Comparison of ENCODE assay signal across 1 cellular context in the genomic region with DNA sequence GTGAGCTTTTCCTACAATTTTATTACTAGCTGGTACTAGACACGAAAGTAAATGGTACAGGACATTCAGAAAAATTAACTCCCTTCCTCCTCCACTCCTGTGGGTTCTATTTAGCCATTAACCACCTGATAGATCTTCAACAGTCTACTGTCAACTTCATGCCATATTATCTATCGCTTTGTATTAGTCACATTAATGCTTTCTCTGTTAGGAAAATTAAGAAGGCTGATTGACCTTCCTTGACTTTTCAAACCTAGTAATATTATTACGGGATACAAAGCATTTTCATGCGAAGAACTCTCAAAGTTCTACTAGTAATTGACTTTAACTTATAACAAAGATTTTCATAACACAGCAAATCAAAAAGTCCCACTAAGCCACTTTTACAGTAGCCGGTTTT.
TF ChIP-seq lines count a peak whose summit lies in the region.

No MANE protein-coding gene starts in this region.

TF ChIP-seq in K562, 482 proteins besides CTCF, POLR2A, EP300 and RAD21 (continued from another document):
- no peak for TF ChIP-seq NELFE (IDR thresholded peaks at IDR 0.05; ENCODE audit: insufficient read depth, insufficient read length)
- TF ChIP-seq ZNF583 (CRISPR knock-in tag; IDR thresholded peaks at IDR 0.05), result no peak
- TF ChIP-seq HCFC1 (IDR thresholded peaks at IDR 0.05; ENCODE audit: low read depth, low read length), result no peak
- TF ChIP-seq HLTF (IDR thresholded peaks at IDR 0.05), result no peak
- TF ChIP-seq ELF2 (CRISPR knock-in tag; IDR thresholded peaks at IDR 0.05), result 0 out of 2 replicates have a peak, but pooled peaks have one; percentile 34
- no peak for TF ChIP-seq PURB (CRISPR knock-in tag; IDR thresholded peaks at IDR 0.05; ENCODE audit: low read depth)
- TF ChIP-seq, protein P1, sequence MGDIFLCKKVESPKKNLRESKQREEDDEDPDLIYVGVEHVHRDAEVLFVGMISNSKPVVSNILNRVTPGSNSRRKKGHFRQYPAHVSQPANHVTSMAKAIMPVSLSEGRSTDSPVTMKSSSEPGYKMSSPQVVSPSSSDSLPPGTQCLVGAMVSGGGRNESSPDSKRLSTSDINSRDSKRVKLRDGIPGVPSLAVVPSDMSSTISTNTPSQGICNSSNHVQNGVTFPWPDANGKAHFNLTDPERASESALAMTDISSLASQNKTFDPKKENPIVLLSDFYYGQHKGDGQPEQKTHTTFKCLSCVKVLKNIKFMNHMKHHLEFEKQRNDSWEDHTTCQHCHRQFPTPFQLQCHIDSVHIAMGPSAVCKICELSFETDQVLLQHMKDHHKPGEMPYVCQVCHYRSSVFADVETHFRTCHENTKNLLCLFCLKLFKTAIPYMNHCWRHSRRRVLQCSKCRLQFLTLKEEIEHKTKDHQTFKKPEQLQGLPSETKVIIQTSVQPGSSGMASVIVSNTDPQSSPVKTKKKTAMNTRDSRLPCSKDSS (IDR thresholded peaks at IDR 0.05; ENCODE audit: low read depth, partially characterized antibody), result no peak
